In the genomic region with DNA sequence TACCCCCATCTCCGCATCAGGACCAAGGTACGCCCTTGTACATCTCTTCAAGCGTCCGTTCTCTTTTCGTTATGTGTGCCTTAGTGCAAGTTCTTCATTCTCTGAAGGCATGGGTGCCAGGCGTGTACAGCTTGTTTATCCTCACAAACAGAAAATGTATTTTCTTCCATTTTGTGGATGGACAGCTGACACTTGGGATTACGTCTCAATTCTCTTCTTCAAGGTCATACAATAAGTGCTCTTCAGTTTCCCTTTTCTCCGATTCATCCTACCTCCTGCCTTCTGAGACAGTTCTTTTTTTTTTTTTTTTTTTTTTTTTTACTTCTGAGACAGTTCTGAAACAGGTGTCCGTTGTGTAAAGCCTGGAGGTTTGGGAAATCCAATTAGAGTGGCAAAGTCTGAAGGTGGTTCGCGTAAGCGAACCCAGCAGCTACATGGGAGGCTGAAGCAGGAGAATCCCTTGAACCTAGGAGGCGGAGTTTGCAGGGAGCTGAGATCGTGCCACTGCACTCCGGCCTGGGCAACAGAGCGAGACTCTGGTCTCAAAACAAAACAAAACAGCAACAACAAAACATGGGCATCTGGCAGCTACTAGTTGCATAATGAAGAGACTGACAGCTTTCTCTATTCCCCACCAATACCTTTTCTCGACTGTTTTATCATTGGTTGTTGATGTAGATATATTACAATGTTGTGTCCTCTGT, we compare ENCODE assay signal across 1 cellular context.
TF ChIP-seq lines count a peak whose summit lies in the region.

No MANE protein-coding gene starts in this region.

TF ChIP-seq in IMR-90, 13 proteins besides CTCF, POLR2A, EP300 and RAD21:
- TF ChIP-seq SMC3 (IDR thresholded peaks at IDR 0.05; ENCODE audit: low read depth, low read length) (no peak), CHD1 (IDR thresholded peaks at IDR 0.05; ENCODE audit: low read depth, low read length) (no peak), FOS (IDR thresholded peaks at IDR 0.05; ENCODE audit: low read depth, low read length) (no peak)
- TF ChIP-seq, protein P1, sequence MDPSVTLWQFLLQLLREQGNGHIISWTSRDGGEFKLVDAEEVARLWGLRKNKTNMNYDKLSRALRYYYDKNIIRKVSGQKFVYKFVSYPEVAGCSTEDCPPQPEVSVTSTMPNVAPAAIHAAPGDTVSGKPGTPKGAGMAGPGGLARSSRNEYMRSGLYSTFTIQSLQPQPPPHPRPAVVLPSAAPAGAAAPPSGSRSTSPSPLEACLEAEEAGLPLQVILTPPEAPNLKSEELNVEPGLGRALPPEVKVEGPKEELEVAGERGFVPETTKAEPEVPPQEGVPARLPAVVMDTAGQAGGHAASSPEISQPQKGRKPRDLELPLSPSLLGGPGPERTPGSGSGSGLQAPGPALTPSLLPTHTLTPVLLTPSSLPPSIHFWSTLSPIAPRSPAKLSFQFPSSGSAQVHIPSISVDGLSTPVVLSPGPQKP (IDR thresholded peaks at IDR 0.05; ENCODE audit: borderline replicate concordance, low read depth, low read length), result no peak
